ENCODE assay signal across 19 cellular contexts in genomic region chr16:26863971-26864370, GRCh38.
DNase-seq lines count a peak whose midpoint lies in the region; ATAC-seq and TF ChIP-seq lines count a peak whose summit lies in the region.
"Had no signal": no experiment of that assay in that cellular context is flagged by ENCODE, and none has a peak within 500 bp of the region (broad histone marks: within the 10 kb centered on the region; RNA-seq: fewer than 3 reads in every experiment).

No MANE protein-coding gene starts in this region.

- H3K27me3 ChIP-seq in kidney epithelial cell (ENCODE audit: control insufficient read depth, insufficient read depth, low read length) (no peaks in the 10 kb centered on the region), dorsolateral prefrontal cortex (peaks cover 0 to 4% (median 0%) of the 10 kb centered on the region in 45 donors)
- H3K27me3 ChIP-seq: Peyer's patch, SJSA1 had no signal

- H3K27ac ChIP-seq in caudate nucleus (ENCODE audit: low read depth, low read length) (no peak overlapping the region), dorsolateral prefrontal cortex (no peak overlapping the region)
- H3K27ac ChIP-seq: Peyer's patch, SJSA1 had no signal

- no peak for TF ChIP-seq CTCF in kidney epithelial cell (IDR thresholded peaks at IDR 0.05; ENCODE audit: insufficient read depth, low read length, poor library complexity, severe bottlenecking)
- TF ChIP-seq CTCF in dorsolateral prefrontal cortex (IDR thresholded peaks at IDR 0.05 in 54 of 56, conservative IDR thresholded peaks at IDR 0.05 in 2 of 56; ENCODE audit: low read depth in 1 of 56, partially characterized antibody in 56 of 56) = no peak

- H3K4me3 ChIP-seq in kidney epithelial cell (ENCODE audit: low read depth, low read length) (no peak overlapping the region), dorsolateral prefrontal cortex (no peak overlapping the region)
- H3K4me3 ChIP-seq: Peyer's patch, SJSA1 had no signal

- intact Hi-C loops in dorsolateral prefrontal cortex (cut with DNase I) = no loop called here

- ATAC-seq in GM21576 (IDR thresholded peaks at IDR 0.05; ENCODE audit: unreplicated experiment) = no peak

- peak; percentile 61 for DNase-seq in NCI-H2171 (lab: John Stamatoyannopoulos, UW)
- DNase-seq in SHP77 treated with DMSO at 0.1 percent for 48 hours (lab: John Stamatoyannopoulos, UW) = peak; percentile 80
- DNase-seq in kidney epithelial cell (ENCODE audit: low read depth) = peak; percentile 1
- no peak for DNase-seq in caudate nucleus (lab: John Stamatoyannopoulos, UW)
- no peak for DNase-seq in stimulated activated CD4-positive, alpha-beta T cell treated with anti-CD3 and anti-CD28 coated beads, Interleukin-2, amount 100 ng/mL, for 48 hours
- no peak for DNase-seq in dorsolateral prefrontal cortex
- DNase-seq: CD4-positive, CD25-positive, alpha-beta regulatory T cell; COR-L47; DMS79; H7; Karpas-422; MV-4-11; NCI-H1436; NCI-H1930; NCI-H446 treated with DMSO at 0.1 percent for 48 hours; NCI-H82; Peyer's patch had no signal

- H3K36me3 ChIP-seq in kidney epithelial cell (ENCODE audit: control insufficient read depth, insufficient read depth, low read length) = no peaks in the 10 kb centered on the region
- H3K36me3 ChIP-seq: Peyer's patch, SJSA1 had no signal

Comparison
In these comparisons a context has a peak if more than half of its experiments do, and no peak if none do; other contexts are left out.
1. DNase-seq: peak in NCI-H2171 (single experiment), SHP77 treated with DMSO at 0.1 percent for 48 hours (single experiment) and kidney epithelial cell (single experiment); none in caudate nucleus (0 of 61), stimulated activated CD4-positive, alpha-beta T cell treated with anti-CD3 and anti-CD28 coated beads, Interleukin-2, amount 100 ng/mL, for 48 hours (0 of 2) and dorsolateral prefrontal cortex (0 of 10).